8 cellular contexts compared by ENCODE assay signal in genomic region chr14:61512026-61512425, GRCh38.
DNase-seq lines count a peak whose midpoint lies in the region; ATAC-seq and TF ChIP-seq lines count a peak whose summit lies in the region.

No MANE protein-coding gene starts in this region.

- H3K9ac ChIP-seq in SK-N-SH, result no peak overlapping the region
- no peak overlapping the region for H3K9ac ChIP-seq in trophoblast cell (ENCODE audit: low read length)

- H3K36me3 ChIP-seq in DOHH2 (ENCODE audit: control insufficient read depth, low read length) (no peaks in the 10 kb centered on the region), SK-N-SH (replicated peaks in 1 of 2; ENCODE audit: control insufficient read depth in 1 of 2, insufficient read depth in 2 of 2, low read length in 1 of 2) (no peaks in the 10 kb centered on the region), trophoblast cell (ENCODE audit: control insufficient read depth in 1 of 2, insufficient read depth in 2 of 2, low read length in 2 of 2) (peaks cover 0 to 4% of the 10 kb centered on the region in 2 experiments)

- no peak overlapping the region for H3K27ac ChIP-seq in DOHH2 (ENCODE audit: low read depth, low read length)
- H3K27ac ChIP-seq in SK-N-SH (ENCODE audit: low read depth in 2 of 2, low read length in 1 of 2), result peak overlapping the region in 1 of 2 experiments; percentile 58; a peak in 2 of 4 replicates
- H3K27ac ChIP-seq in trophoblast cell (ENCODE audit: low read depth, low read length), result peak overlapping the region; percentile 50

- no peak for TF ChIP-seq RAD21 in SK-N-SH (IDR thresholded peaks at IDR 0.05; ENCODE audit: low read length)

- H4K8ac ChIP-seq in trophoblast cell (ENCODE audit: low read depth, low read length), result no peak overlapping the region

- H3K9me2 ChIP-seq in DOHH2 (replicated peaks; ENCODE audit: control insufficient read depth, low read length) (no peaks in the 10 kb centered on the region), SK-N-SH (no peaks in the 10 kb centered on the region)

- no peak overlapping the region for H2BK5ac ChIP-seq in trophoblast cell (ENCODE audit: low read depth, low read length, poor library complexity)

- no peak overlapping the region for H2BK120ac ChIP-seq in trophoblast cell (ENCODE audit: insufficient read depth, low read length, poor library complexity)

- H3K27me3 Mint-ChIP-seq in effector memory CD8-positive, alpha-beta T cell, result no peaks in the 10 kb centered on the region

- H3K27me3 ChIP-seq in DOHH2 (ENCODE audit: control insufficient read depth, low read length) (no peaks in the 10 kb centered on the region), SK-N-SH (ENCODE audit: insufficient read depth) (no peaks in the 10 kb centered on the region), trophoblast cell (ENCODE audit: insufficient read depth, low read length) (no peaks in the 10 kb centered on the region)

- H4K12ac ChIP-seq in trophoblast cell (ENCODE audit: low read depth, low read length), result no peak overlapping the region

- H4K91ac ChIP-seq in trophoblast cell (ENCODE audit: low read depth, low read length), result no peak overlapping the region

- peaks cover 44 to 85% of the 10 kb centered on the region in 2 donors for H3K4me1 Mint-ChIP-seq in effector memory CD8-positive, alpha-beta T cell (ENCODE audit: low read depth in 2 of 2)

- H3K4me3 Mint-ChIP-seq in effector memory CD8-positive, alpha-beta T cell, result peak overlapping the region in 1 of 2 donors; percentile 17

- no peak overlapping the region for H3K14ac ChIP-seq in trophoblast cell (ENCODE audit: low read length)

- peaks cover 51% of the 10 kb centered on the region for H3K4me1 ChIP-seq in DOHH2 (ENCODE audit: control insufficient read depth, low read length)
- peaks cover 0 to 59% of the 10 kb centered on the region in 2 experiments; a peak in 2 of 4 replicates for H3K4me1 ChIP-seq in SK-N-SH (ENCODE audit: control insufficient read depth in 1 of 2, insufficient read depth in 2 of 2, low read depth in 1 of 2, low read length in 1 of 2)
- H3K4me1 ChIP-seq in trophoblast cell (ENCODE audit: control insufficient read depth in 1 of 2, insufficient read depth in 2 of 2, low read length in 2 of 2), result peaks cover 30 to 37% of the 10 kb centered on the region in 2 experiments

- H3K79me1 ChIP-seq in trophoblast cell (ENCODE audit: low read length), result peaks cover 37% of the 10 kb centered on the region

- H3F3A ChIP-seq in DOHH2 (ENCODE audit: control insufficient read depth, insufficient read depth) (peaks cover 12% of the 10 kb centered on the region), SK-N-SH (replicated peaks; ENCODE audit: insufficient read depth) (no peaks in the 10 kb centered on the region)

- POLR2A ChIA-PET in SK-N-SH (lab: Yijun Ruan, JAX), result interaction anchor here (1.0 kb wide), 1 partner anchor 13 kb away, joined by 3 read pairs; no protein-coding TSS in a partner anchor

- CTCF ChIA-PET in SK-N-SH (lab: Yijun Ruan, JAX), result interaction anchor here (1.4 to 1.7 kb wide), 2 partner anchors 36 to 326 kb away, joined by 4 to 8 read pairs; no protein-coding TSS in a partner anchor

- H3K4me3 ChIP-seq in DOHH2 (ENCODE audit: low read length) (peak overlapping the region; percentile 25; the same call in 1 of the 2 replicates), SK-N-SH (ENCODE audit: low read depth in 2 of 2, low read length in 1 of 2) (no peak overlapping the region), trophoblast cell (ENCODE audit: low read depth, low read length) (no peak overlapping the region)

- H3K18ac ChIP-seq in trophoblast cell (ENCODE audit: low read length), result no peak overlapping the region

- peak overlapping the region; percentile 31; the same call in 1 of the 2 replicates for H2AFZ ChIP-seq in SK-N-SH (ENCODE audit: low read depth)
- no peak overlapping the region for H2AFZ ChIP-seq in trophoblast cell (ENCODE audit: insufficient read depth, low read length, poor library complexity)

- 94% methylated on average over 1 of the region's 1 CpG for WGBS in SK-N-SH (ENCODE audit: low lambda C conversion rate)
- no CpG with 5 or more reads among the region's 1 CpG for WGBS in trophoblast cell (ENCODE audit: extremely low coverage, insufficient coverage, insufficient read length)

- H3K9me3 ChIP-seq in DOHH2 (ENCODE audit: control insufficient read depth, insufficient read depth, low read length), result no peaks in the 10 kb centered on the region
- H3K9me3 ChIP-seq in SK-N-SH, result no peaks in the 10 kb centered on the region
- H3K9me3 ChIP-seq in trophoblast cell (ENCODE audit: insufficient read depth, low read depth, low read length), result no peaks in the 10 kb centered on the region

- H3K9me3 Mint-ChIP-seq in effector memory CD8-positive, alpha-beta T cell, result no peaks in the 10 kb centered on the region

- H2AK5ac ChIP-seq in trophoblast cell (ENCODE audit: low read length), result no peak overlapping the region

- H3K4ac ChIP-seq in trophoblast cell (ENCODE audit: low read depth, low read length), result no peak overlapping the region

- no peaks in the 10 kb centered on the region for H4K20me1 ChIP-seq in DOHH2 (ENCODE audit: control insufficient read depth, insufficient read depth, low read depth, low read length)
- H4K20me1 ChIP-seq in SK-N-SH (ENCODE audit: insufficient read depth), result no peaks in the 10 kb centered on the region

- no peak for TF ChIP-seq EP300 in SK-N-SH (IDR thresholded peaks at IDR 0.05; ENCODE audit: borderline replicate concordance in 1 of 2, low read depth in 1 of 2, low read length in 1 of 2)

- peaks cover 74% of the 10 kb centered on the region for H3K36me3 Mint-ChIP-seq in effector memory CD8-positive, alpha-beta T cell (ENCODE audit: insufficient read depth)

- TF ChIP-seq CTCF in DOHH2 (IDR thresholded peaks at IDR 0.05; ENCODE audit: low read depth, low read length, poor library complexity, severe bottlenecking) (no peak), SK-N-SH (IDR thresholded peaks at IDR 0.05) (no peak)

- no peak overlapping the region for H3K23ac ChIP-seq in trophoblast cell (ENCODE audit: low read length)

- peak overlapping the region; percentile 52 for H3K4me2 ChIP-seq in DOHH2 (ENCODE audit: low read length)
- no peak overlapping the region for H3K4me2 ChIP-seq in SK-N-SH
- H3K4me2 ChIP-seq in trophoblast cell (ENCODE audit: low read length), result no peak overlapping the region

- H3K79me2 ChIP-seq in DOHH2 (ENCODE audit: control insufficient read depth, low read length), result no peaks in the 10 kb centered on the region
- H3K79me2 ChIP-seq in SK-N-SH (ENCODE audit: insufficient read depth), result no peaks in the 10 kb centered on the region
- H3K79me2 ChIP-seq in trophoblast cell (ENCODE audit: control insufficient read depth, insufficient read depth, low read length, poor library complexity), result peaks cover 2% of the 10 kb centered on the region

- peak overlapping the region; percentile 41 to 78 for H3K27ac Mint-ChIP-seq in effector memory CD8-positive, alpha-beta T cell

- no peak overlapping the region for H2BK12ac ChIP-seq in trophoblast cell (ENCODE audit: low read length)

- ATAC-seq in effector memory CD8-positive, alpha-beta T cell (replicated peaks), result no peak
- ATAC-seq in GM18868 (IDR thresholded peaks at IDR 0.05; ENCODE audit: unreplicated experiment), result no peak
- ATAC-seq in GM21515 (IDR thresholded peaks at IDR 0.05; ENCODE audit: unreplicated experiment), result no peak
- ATAC-seq in GM21447 (IDR thresholded peaks at IDR 0.05; ENCODE audit: unreplicated experiment), result no peak

- DNase-seq in SK-N-SH (no peak), trophoblast cell (no peak), DMS114 treated with DMSO at 0.1 percent for 48 hours (lab: John Stamatoyannopoulos, UW; ENCODE audit: unreplicated experiment) (no peak)
- DNase-seq in effector memory CD8-positive, alpha-beta T cell, result no peak

TF ChIP-seq in SK-N-SH, 30 proteins besides CTCF, POLR2A, EP300 and RAD21 (continues in another document):
- no peak for TF ChIP-seq ZBTB33 (IDR thresholded peaks at IDR 0.05; ENCODE audit: borderline replicate concordance, low read depth)
- no peak for TF ChIP-seq RXRA (IDR thresholded peaks at IDR 0.05; ENCODE audit: borderline replicate concordance, low read depth)
- no peak for TF ChIP-seq JUND (IDR thresholded peaks at IDR 0.05)
- TF ChIP-seq USF2 (IDR thresholded peaks at IDR 0.05; ENCODE audit: borderline replicate concordance, low read depth, low read length), result 0 out of 2 replicates have a peak, but pooled peaks have one; percentile 17
- no peak for TF ChIP-seq POLR2AphosphoS5 (IDR thresholded peaks at IDR 0.05; ENCODE audit: low read depth, low read length)
- no peak for TF ChIP-seq PBX3 (IDR thresholded peaks at IDR 0.05)
